Comparison of ENCODE assay signal across 27 cellular contexts in genomic region chr14:53519137-53519536, GRCh38.
DNase-seq lines count a peak whose midpoint lies in the region; ATAC-seq and TF ChIP-seq lines count a peak whose summit lies in the region.
"Had no signal": no experiment of that assay in that cellular context is flagged by ENCODE, and none has a peak within 500 bp of the region (broad histone marks: within the 10 kb centered on the region; RNA-seq: fewer than 3 reads in every experiment).

No MANE protein-coding gene starts in this region.

- no peaks in the 10 kb centered on the region for H3K27me3 ChIP-seq in PC-3 (ENCODE audit: low read length)
- H3K27me3 ChIP-seq: BLaER1, breast epithelium, heart left ventricle, right lobe of liver had no signal

- H3K4me2 ChIP-seq in PC-3 (ENCODE audit: low read length): no peak overlapping the region
- H3K4me2 ChIP-seq: BLaER1, PC-9 had no signal

- H3K4me3 Mint-ChIP-seq in progenitor cell of endocrine pancreas (ENCODE audit: low read depth): no peak overlapping the region
- H3K4me3 Mint-ChIP-seq: activated CD8-positive, alpha-beta memory T cell treated with anti-CD3 and anti-CD28 coated beads, Interleukin-2, amount 10 ng/mL, durations not matched to agents 7 days and 5 days; activated T-cell treated with anti-CD3 and anti-CD28 coated beads, Interleukin-2, amount 50 U/mL, for 4 hours; T-helper 17 cell had no signal

- peak; percentile 27 for DNase-seq in ELR (ENCODE audit: low read depth)
- DNase-seq in PC-3: peak; percentile 45
- peak; percentile 33 for DNase-seq in dedifferentiated amniotic fluid mesenchymal stem cell (ENCODE audit: extremely low spot score)
- peak; percentile 37 for DNase-seq in left kidney (ENCODE audit: low read depth, low spot score)
- DNase-seq in activated naive CD4-positive, alpha-beta T cell treated with anti-CD3 and anti-CD28 coated beads, Interleukin-2, amount 50 U/mL, for 16 hours: no peak
- no peak for DNase-seq in DMS 273 (lab: John Stamatoyannopoulos, UW; ENCODE audit: unreplicated experiment)
- DNase-seq in progenitor cell of endocrine pancreas (ENCODE audit: low spot score, unreplicated experiment): no peak
- DNase-seq: activated CD8-positive, alpha-beta memory T cell treated with anti-CD3 and anti-CD28 coated beads, Interleukin-2, amount 10 ng/mL, durations not matched to agents 7 days and 5 days; activated T-cell treated with anti-CD3 and anti-CD28 coated beads, Interleukin-2, amount 50 U/mL, for 4 hours; effector CD8-positive, alpha-beta T cell; foreskin melanocyte; heart left ventricle; NCI-H1105; NCI-H2029; NCI-H526; NK-92 treated with Interleukin-12 subunit alpha and Interleukin-12 subunit beta, amount 100 ng/mL, for 24 hours; PC-9; right lobe of liver; stimulated activated CD4-positive, alpha-beta T cell treated with anti-CD3 and anti-CD28 coated beads, Interleukin-2, amount 100 ng/mL, for 48 hours; T-helper 17 cell; trophoblast cell had no signal

- POLR2A ChIA-PET in PC-3 (lab: Charles Lee; ENCODE audit: unreplicated experiment): no interaction called here

- H4K20me1 ChIP-seq in PC-3 (ENCODE audit: low read length): no peaks in the 10 kb centered on the region
- H4K20me1 ChIP-seq: BLaER1 had no signal

- H3K27me3 Mint-ChIP-seq in progenitor cell of endocrine pancreas: no peaks in the 10 kb centered on the region
- H3K27me3 Mint-ChIP-seq: activated CD8-positive, alpha-beta memory T cell treated with anti-CD3 and anti-CD28 coated beads, Interleukin-2, amount 10 ng/mL, durations not matched to agents 7 days and 5 days; T-helper 17 cell had no signal

- H3K9me2 ChIP-seq in PC-3 (replicated peaks; ENCODE audit: low read length): no peaks in the 10 kb centered on the region

- H3K4me1 ChIP-seq in PC-3 (ENCODE audit: insufficient read depth, low read length): no peaks in the 10 kb centered on the region
- H3K4me1 ChIP-seq: breast epithelium, HAP-1, heart left ventricle, right lobe of liver had no signal

- no peak overlapping the region for H3K4me3 ChIP-seq in PC-3 (ENCODE audit: low read length)
- H3K4me3 ChIP-seq: BLaER1, breast epithelium, HAP-1, heart left ventricle, PC-9, right lobe of liver had no signal

- BruUV-seq in PC-3 (replicated peaks; lab: Mats Ljungman, UMichigan): no TSS peak

- no peak overlapping the region for H3K27ac ChIP-seq in PC-3 (ENCODE audit: low read length)
- H3K27ac ChIP-seq: BLaER1, breast epithelium, heart left ventricle, PC-9, right lobe of liver had no signal

- no peak overlapping the region for H3K27ac Mint-ChIP-seq in progenitor cell of endocrine pancreas
- H3K27ac Mint-ChIP-seq: activated CD8-positive, alpha-beta memory T cell treated with anti-CD3 and anti-CD28 coated beads, Interleukin-2, amount 10 ng/mL, durations not matched to agents 7 days and 5 days; T-helper 17 cell had no signal

- H2AFZ ChIP-seq in PC-3 (ENCODE audit: low read length): no peak overlapping the region
- H2AFZ ChIP-seq: PC-9 had no signal

- no peak for TF ChIP-seq CTCF in PC-3 (conservative IDR thresholded peaks at IDR 0.05; ENCODE audit: low read depth, low read length)
- no peak for TF ChIP-seq CTCF in progenitor cell of endocrine pancreas (IDR thresholded peaks at IDR 0.05; ENCODE audit: unreplicated experiment)

- intact Hi-C loops in PC-3 (cut with micrococcal nuclease): no loop called here

- H3K79me2 ChIP-seq in PC-3 (ENCODE audit: low read length): no peaks in the 10 kb centered on the region

- no peaks in the 10 kb centered on the region for H3K36me3 Mint-ChIP-seq in progenitor cell of endocrine pancreas (ENCODE audit: insufficient read depth)
- H3K36me3 Mint-ChIP-seq: activated CD8-positive, alpha-beta memory T cell treated with anti-CD3 and anti-CD28 coated beads, Interleukin-2, amount 10 ng/mL, durations not matched to agents 7 days and 5 days had no signal

- no peaks in the 10 kb centered on the region for H3K9me3 ChIP-seq in PC-3 (ENCODE audit: low read length)
- H3K9me3 ChIP-seq: breast epithelium, HAP-1, right lobe of liver had no signal

- no peaks in the 10 kb centered on the region for H3F3A ChIP-seq in PC-3 (ENCODE audit: low read length, unreplicated experiment)

- H3K36me3 ChIP-seq in PC-3 (ENCODE audit: low read depth, low read length): no peaks in the 10 kb centered on the region
- H3K36me3 ChIP-seq: BLaER1, breast epithelium, HAP-1, heart left ventricle, right lobe of liver had no signal

- CTCF ChIA-PET in PC-3 (lab: Charles Lee): no interaction called here

- no peaks in the 10 kb centered on the region for H3K4me1 Mint-ChIP-seq in progenitor cell of endocrine pancreas (ENCODE audit: low read depth)
- H3K4me1 Mint-ChIP-seq: T-helper 17 cell had no signal

- peaks cover 3% of the 10 kb centered on the region for H3K9me3 Mint-ChIP-seq in progenitor cell of endocrine pancreas (ENCODE audit: low read depth)

- H3K9ac ChIP-seq in PC-3 (ENCODE audit: low read length): no peak overlapping the region
- H3K9ac ChIP-seq: BLaER1 had no signal

- peak; percentile 61 for ATAC-seq in PC-3
- no peak for ATAC-seq in HG02884 (IDR thresholded peaks at IDR 0.05; ENCODE audit: unreplicated experiment)
- ATAC-seq: activated CD8-positive, alpha-beta memory T cell treated with anti-CD3 and anti-CD28 coated beads, Interleukin-2, amount 10 ng/mL, durations not matched to agents 7 days and 5 days; activated T-cell treated with anti-CD3 and anti-CD28 coated beads, Interleukin-2, amount 50 U/mL, for 4 hours; heart left ventricle; right lobe of liver; Right ventricle myocardium inferior; SK-N-SH treated with all-trans-retinoic acid at 6 μM for 48 hours; T-helper 17 cell had no signal

Comparison
In these comparisons a context has a peak if more than half of its experiments do, and no peak if none do; other contexts are left out.
1. DNase-seq: peak in ELR (single experiment), PC-3 (single experiment), dedifferentiated amniotic fluid mesenchymal stem cell (single experiment) and left kidney (single experiment); none in activated naive CD4-positive, alpha-beta T cell treated with anti-CD3 and anti-CD28 coated beads, Interleukin-2, amount 50 U/mL, for 16 hours (single experiment), DMS 273 (single experiment) and progenitor cell of endocrine pancreas (single experiment).